ENCODE assay signal across 9 cellular contexts in the genomic region with DNA sequence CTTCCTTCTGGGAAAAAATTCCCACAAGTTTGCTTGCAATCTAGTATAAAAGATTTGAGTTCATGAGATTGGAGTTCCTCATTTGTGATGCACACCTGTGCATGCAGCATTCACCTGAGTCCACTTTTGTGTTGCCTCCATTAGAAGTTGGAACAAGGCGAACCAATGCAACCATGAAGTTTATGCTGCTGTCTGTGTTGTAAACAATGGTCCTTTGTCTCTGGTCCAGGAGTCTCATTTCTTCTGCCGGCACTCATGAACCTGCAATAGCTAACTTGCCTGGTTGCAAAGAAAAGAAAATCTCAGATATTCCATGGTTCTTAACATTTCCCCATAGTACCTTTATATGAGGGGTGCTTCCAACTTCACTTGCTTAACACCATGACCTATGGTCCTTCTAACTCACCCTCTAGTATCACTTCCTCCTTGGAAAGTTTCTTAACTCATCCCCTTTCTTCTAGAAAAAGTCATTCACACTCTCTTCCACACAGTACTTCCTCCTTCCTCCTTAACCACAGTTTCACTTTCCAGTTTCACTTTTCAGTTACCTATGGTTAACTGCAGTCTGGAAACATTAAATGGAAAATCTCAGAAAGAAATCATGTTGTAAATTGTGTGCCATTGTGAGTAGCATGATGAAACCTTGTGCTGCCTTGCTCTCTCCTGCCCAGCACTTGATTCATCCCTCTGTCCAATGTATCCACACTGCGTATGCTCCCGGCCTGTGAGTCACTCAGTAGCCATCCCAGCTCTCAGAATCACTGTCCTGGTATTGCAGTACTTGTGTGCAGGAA.
A peak's percentile ranks its signal among the peaks of the same experiment; 100 is the strongest.
DNase-seq lines count a peak whose midpoint lies in the region; ATAC-seq and TF ChIP-seq lines count a peak whose summit lies in the region.
"Had no signal": no experiment of that assay in that cellular context is flagged by ENCODE, and none has a peak within 500 bp of the region (broad histone marks: within the 10 kb centered on the region; RNA-seq: fewer than 3 reads in every experiment).

No MANE protein-coding gene starts in this region.

- no peaks in the 10 kb centered on the region for H3K36me3 Mint-ChIP-seq in activated CD4-positive, alpha-beta T cell treated with anti-CD3 and anti-CD28 coated beads, Interleukin-2, amount 10 ng/mL, durations not matched to agents 24 days and 14 days (ENCODE audit: low read depth)

- H3K18ac ChIP-seq in neuronal stem cell (ENCODE audit: low read length), result no peak overlapping the region

- intact Hi-C loops in activated CD4-positive, alpha-beta T cell treated with anti-CD3 and anti-CD28 coated beads, Interleukin-2, amount 10 ng/mL, durations not matched to agents 24 days and 14 days (cut with micrococcal nuclease), result no loop called here
- intact Hi-C loops in colonic mucosa (cut with DNase I), result no loop called here

- H2BK12ac ChIP-seq in neuronal stem cell (ENCODE audit: low read length), result no peak overlapping the region

- no peak overlapping the region for H3K14ac ChIP-seq in neuronal stem cell (ENCODE audit: low read length)

- peaks cover 12% of the 10 kb centered on the region for H3K9me3 Mint-ChIP-seq in activated CD4-positive, alpha-beta T cell treated with anti-CD3 and anti-CD28 coated beads, Interleukin-2, amount 10 ng/mL, durations not matched to agents 24 days and 14 days

- peak; percentile 85 for ATAC-seq in HG02759 (IDR thresholded peaks at IDR 0.05; ENCODE audit: unreplicated experiment)

- peak; percentile 55 for DNase-seq in activated CD4-positive, alpha-beta T cell treated with anti-CD3 and anti-CD28 coated beads, Interleukin-2, amount 10 ng/mL, durations not matched to agents 24 days and 14 days
- no peak for DNase-seq in activated CD4-positive, alpha-beta T cell treated with anti-CD3 and anti-CD28 coated beads for 1 hour
- peak; percentile 79 for DNase-seq in NB4 (ENCODE audit: low read depth)
- no peak for DNase-seq in colonic mucosa
- DNase-seq in neuronal stem cell (ENCODE audit: low spot score), result no peak
- DNase-seq in HUDEP-2 (lab: John Stamatoyannopoulos, UW; ENCODE audit: unreplicated experiment in 76 of 76), result no peak
- DNase-seq in NCI-H2196 (lab: John Stamatoyannopoulos, UW; ENCODE audit: unreplicated experiment), result no peak

- peak overlapping the region; percentile 35 for H2AFZ ChIP-seq in neuronal stem cell (ENCODE audit: low read length)

- H3K36me3 ChIP-seq in colonic mucosa (no peaks in the 10 kb centered on the region), neuronal stem cell (replicated peaks in 1 of 2; ENCODE audit: control insufficient read depth in 2 of 2, insufficient read depth in 2 of 2, low read length in 2 of 2) (no peaks in the 10 kb centered on the region)

- peak overlapping the region; percentile 54 for H3K27ac ChIP-seq in colonic mucosa
- no peak overlapping the region for H3K27ac ChIP-seq in neuronal stem cell (replicated peaks; ENCODE audit: low read length)
- H3K27ac ChIP-seq: C4-2B had no signal

- H3K23ac ChIP-seq in neuronal stem cell (ENCODE audit: low read depth, low read length, poor library complexity), result no peak overlapping the region

- H2BK5ac ChIP-seq in neuronal stem cell (ENCODE audit: low read length), result no peak overlapping the region

- H3K27me3 Mint-ChIP-seq in activated CD4-positive, alpha-beta T cell treated with anti-CD3 and anti-CD28 coated beads, Interleukin-2, amount 10 ng/mL, durations not matched to agents 24 days and 14 days, result peaks cover 8% of the 10 kb centered on the region

- H3K9me3 ChIP-seq in colonic mucosa (no peaks in the 10 kb centered on the region), neuronal stem cell (replicated peaks in 1 of 2; ENCODE audit: control insufficient read depth in 2 of 2, insufficient read depth in 1 of 2, low read depth in 1 of 2, low read length in 2 of 2) (no peaks in the 10 kb centered on the region)

- H3K27me3 ChIP-seq in colonic mucosa, result no peaks in the 10 kb centered on the region
- no peaks in the 10 kb centered on the region for H3K27me3 ChIP-seq in neuronal stem cell (ENCODE audit: control insufficient read depth in 3 of 3, insufficient read depth in 3 of 3, low read depth in 1 of 3, low read length in 3 of 3)

- no peak overlapping the region for H3K4me2 ChIP-seq in neuronal stem cell (ENCODE audit: insufficient read depth, low read length, poor library complexity, severe bottlenecking)

- no peak overlapping the region for H2BK15ac ChIP-seq in neuronal stem cell (ENCODE audit: low read length)

- H4K8ac ChIP-seq in neuronal stem cell (ENCODE audit: low read depth, low read length), result no peak overlapping the region

- no peak overlapping the region for H2AK5ac ChIP-seq in neuronal stem cell (ENCODE audit: low read depth, low read length)

- no peaks in the 10 kb centered on the region for H3K79me1 ChIP-seq in neuronal stem cell (ENCODE audit: low read depth, low read length)

- no peak overlapping the region for H3K27ac Mint-ChIP-seq in activated CD4-positive, alpha-beta T cell treated with anti-CD3 and anti-CD28 coated beads, Interleukin-2, amount 10 ng/mL, durations not matched to agents 24 days and 14 days

- peaks cover 11% of the 10 kb centered on the region for H3K4me1 Mint-ChIP-seq in activated CD4-positive, alpha-beta T cell treated with anti-CD3 and anti-CD28 coated beads, Interleukin-2, amount 10 ng/mL, durations not matched to agents 24 days and 14 days

- TF ChIP-seq CTCF in NB4 (IDR thresholded peaks at IDR 0.05; ENCODE audit: low read depth, low read length), result no peak
- no peak for TF ChIP-seq CTCF in colonic mucosa (IDR thresholded peaks at IDR 0.05)

- no peak for TF ChIP-seq POLR2A in NB4 (IDR thresholded peaks at IDR 0.05; ENCODE audit: extremely low read depth, insufficient read length)

- H3K4ac ChIP-seq in neuronal stem cell (ENCODE audit: low read length), result no peak overlapping the region

- H3K9ac ChIP-seq in colonic mucosa (ENCODE audit: low read depth in 2 of 2, low read length in 2 of 2) (no peak overlapping the region), neuronal stem cell (ENCODE audit: low read depth, low read length, poor library complexity) (no peak overlapping the region)

- H4K91ac ChIP-seq in neuronal stem cell (ENCODE audit: low read depth, low read length, poor library complexity), result no peak overlapping the region

- H3K4me3 ChIP-seq in NB4 (ENCODE audit: low read depth, low read length) (no peak overlapping the region), colonic mucosa (no peak overlapping the region), neuronal stem cell (ENCODE audit: low read length in 2 of 2) (no peak overlapping the region)

- H2BK120ac ChIP-seq in neuronal stem cell (ENCODE audit: low read depth, low read length), result no peak overlapping the region

- H3K4me1 ChIP-seq in colonic mucosa (peaks cover 4% of the 10 kb centered on the region), neuronal stem cell (ENCODE audit: control insufficient read depth in 2 of 2, insufficient read depth in 1 of 2, low read depth in 1 of 2, low read length in 2 of 2) (peaks cover 0 to 7% of the 10 kb centered on the region in 2 donors)

- H3K4me3 Mint-ChIP-seq in activated CD4-positive, alpha-beta T cell treated with anti-CD3 and anti-CD28 coated beads, Interleukin-2, amount 10 ng/mL, durations not matched to agents 24 days and 14 days, result no peak overlapping the region

- WGBS in neuronal stem cell (ENCODE audit: extremely low coverage in 2 of 2, insufficient read length in 2 of 2, insufficient replicate concordance in 1 of 2), 2 donors, result no CpG with 5 or more reads among the region's 4 CpGs

Comparison
In these comparisons a context has a peak if more than half of its experiments do, and no peak if none do; other contexts are left out.
1. DNase-seq: peak in activated CD4-positive, alpha-beta T cell treated with anti-CD3 and anti-CD28 coated beads, Interleukin-2, amount 10 ng/mL, durations not matched to agents 24 days and 14 days (single experiment) and NB4 (single experiment); none in activated CD4-positive, alpha-beta T cell treated with anti-CD3 and anti-CD28 coated beads for 1 hour (single experiment), colonic mucosa (single experiment), neuronal stem cell (single experiment), HUDEP-2 (0 of 76) and NCI-H2196 (single experiment).